ENCODE assay signal across 1 cellular context in the genomic region with DNA sequence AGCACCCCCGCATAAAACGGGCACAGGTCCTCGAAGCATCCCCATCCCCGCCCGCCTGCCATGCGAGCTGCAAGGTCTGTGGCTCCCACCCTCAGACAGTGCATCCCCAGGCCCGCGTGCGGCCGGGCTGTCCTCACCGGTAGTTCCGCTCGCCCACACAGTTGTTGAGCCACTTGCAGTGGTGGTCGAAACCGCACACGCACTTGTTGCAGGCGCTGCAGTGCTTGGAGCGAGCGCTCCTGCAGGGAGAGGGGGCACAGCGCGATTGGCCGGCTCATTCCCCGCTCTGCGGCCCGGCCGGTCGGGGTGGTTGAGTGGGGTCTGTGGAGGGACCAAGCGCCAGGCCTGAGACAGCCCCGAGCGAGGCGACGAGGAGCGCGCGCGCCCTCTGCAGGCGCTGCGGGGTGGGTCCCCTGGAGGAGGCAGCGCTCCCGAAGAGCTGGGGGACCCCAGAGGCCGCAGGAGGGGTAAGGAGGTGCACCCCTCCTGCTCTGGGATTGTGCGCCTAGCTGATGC.
TF ChIP-seq lines count a peak whose summit lies in the region.

No MANE protein-coding gene starts in this region.

TF ChIP-seq in HepG2, 621 proteins besides CTCF, POLR2A, EP300 and RAD21:
- TF ChIP-seq MBD4 (IDR thresholded peaks at IDR 0.05; ENCODE audit: borderline replicate concordance, low read length): no peak
- no peak for TF ChIP-seq SRF (IDR thresholded peaks at IDR 0.05; ENCODE audit: low read depth, low read length)
- TF ChIP-seq STAG1 (CRISPR knock-in tag; IDR thresholded peaks at IDR 0.05): peak; percentile 60
- TF ChIP-seq ZFP36L2 (CRISPR knock-in tag; IDR thresholded peaks at IDR 0.05): no peak
- no peak for TF ChIP-seq ERF (CRISPR knock-in tag; IDR thresholded peaks at IDR 0.05)
- TF ChIP-seq ZNF205 (CRISPR knock-in tag; IDR thresholded peaks at IDR 0.05): no peak
- TF ChIP-seq, protein P1, sequence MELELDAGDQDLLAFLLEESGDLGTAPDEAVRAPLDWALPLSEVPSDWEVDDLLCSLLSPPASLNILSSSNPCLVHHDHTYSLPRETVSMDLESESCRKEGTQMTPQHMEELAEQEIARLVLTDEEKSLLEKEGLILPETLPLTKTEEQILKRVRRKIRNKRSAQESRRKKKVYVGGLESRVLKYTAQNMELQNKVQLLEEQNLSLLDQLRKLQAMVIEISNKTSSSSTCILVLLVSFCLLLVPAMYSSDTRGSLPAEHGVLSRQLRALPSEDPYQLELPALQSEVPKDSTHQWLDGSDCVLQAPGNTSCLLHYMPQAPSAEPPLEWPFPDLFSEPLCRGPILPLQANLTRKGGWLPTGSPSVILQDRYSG (CRISPR knock-in tag; IDR thresholded peaks at IDR 0.05): no peak
- TF ChIP-seq TGIF2 (CRISPR knock-in tag; IDR thresholded peaks at IDR 0.05): no peak
- TF ChIP-seq, protein P2, sequence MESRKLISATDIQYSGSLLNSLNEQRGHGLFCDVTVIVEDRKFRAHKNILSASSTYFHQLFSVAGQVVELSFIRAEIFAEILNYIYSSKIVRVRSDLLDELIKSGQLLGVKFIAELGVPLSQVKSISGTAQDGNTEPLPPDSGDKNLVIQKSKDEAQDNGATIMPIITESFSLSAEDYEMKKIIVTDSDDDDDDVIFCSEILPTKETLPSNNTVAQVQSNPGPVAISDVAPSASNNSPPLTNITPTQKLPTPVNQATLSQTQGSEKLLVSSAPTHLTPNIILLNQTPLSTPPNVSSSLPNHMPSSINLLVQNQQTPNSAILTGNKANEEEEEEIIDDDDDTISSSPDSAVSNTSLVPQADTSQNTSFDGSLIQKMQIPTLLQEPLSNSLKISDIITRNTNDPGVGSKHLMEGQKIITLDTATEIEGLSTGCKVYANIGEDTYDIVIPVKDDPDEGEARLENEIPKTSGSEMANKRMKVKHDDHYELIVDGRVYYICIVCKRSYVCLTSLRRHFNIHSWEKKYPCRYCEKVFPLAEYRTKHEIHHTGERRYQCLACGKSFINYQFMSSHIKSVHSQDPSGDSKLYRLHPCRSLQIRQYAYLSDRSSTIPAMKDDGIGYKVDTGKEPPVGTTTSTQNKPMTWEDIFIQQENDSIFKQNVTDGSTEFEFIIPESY (CRISPR knock-in tag; IDR thresholded peaks at IDR 0.05): peak; percentile 56; the same call in 1 of the 2 replicates
- TF ChIP-seq, protein P3, sequence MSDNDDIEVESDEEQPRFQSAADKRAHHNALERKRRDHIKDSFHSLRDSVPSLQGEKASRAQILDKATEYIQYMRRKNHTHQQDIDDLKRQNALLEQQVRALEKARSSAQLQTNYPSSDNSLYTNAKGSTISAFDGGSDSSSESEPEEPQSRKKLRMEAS (IDR thresholded peaks at IDR 0.05): no peak
- no peak for TF ChIP-seq SNRNP70 (IDR thresholded peaks at IDR 0.05; ENCODE audit: low read depth, low read length)
- no peak for TF ChIP-seq GLI4 (CRISPR knock-in tag; IDR thresholded peaks at IDR 0.05; ENCODE audit: borderline replicate concordance)
- TF ChIP-seq, protein P4, sequence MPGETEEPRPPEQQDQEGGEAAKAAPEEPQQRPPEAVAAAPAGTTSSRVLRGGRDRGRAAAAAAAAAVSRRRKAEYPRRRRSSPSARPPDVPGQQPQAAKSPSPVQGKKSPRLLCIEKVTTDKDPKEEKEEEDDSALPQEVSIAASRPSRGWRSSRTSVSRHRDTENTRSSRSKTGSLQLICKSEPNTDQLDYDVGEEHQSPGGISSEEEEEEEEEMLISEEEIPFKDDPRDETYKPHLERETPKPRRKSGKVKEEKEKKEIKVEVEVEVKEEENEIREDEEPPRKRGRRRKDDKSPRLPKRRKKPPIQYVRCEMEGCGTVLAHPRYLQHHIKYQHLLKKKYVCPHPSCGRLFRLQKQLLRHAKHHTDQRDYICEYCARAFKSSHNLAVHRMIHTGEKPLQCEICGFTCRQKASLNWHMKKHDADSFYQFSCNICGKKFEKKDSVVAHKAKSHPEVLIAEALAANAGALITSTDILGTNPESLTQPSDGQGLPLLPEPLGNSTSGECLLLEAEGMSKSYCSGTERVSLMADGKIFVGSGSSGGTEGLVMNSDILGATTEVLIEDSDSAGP (CRISPR knock-in tag; IDR thresholded peaks at IDR 0.05; ENCODE audit: borderline replicate concordance): 0 out of 2 replicates have a peak, but pooled peaks have one; percentile 31
- TF ChIP-seq ZNF263 (CRISPR knock-in tag; IDR thresholded peaks at IDR 0.05): no peak
- TF ChIP-seq ZNF614 (CRISPR knock-in tag; IDR thresholded peaks at IDR 0.05; ENCODE audit: borderline replicate concordance): no peak
- TF ChIP-seq, protein P5, sequence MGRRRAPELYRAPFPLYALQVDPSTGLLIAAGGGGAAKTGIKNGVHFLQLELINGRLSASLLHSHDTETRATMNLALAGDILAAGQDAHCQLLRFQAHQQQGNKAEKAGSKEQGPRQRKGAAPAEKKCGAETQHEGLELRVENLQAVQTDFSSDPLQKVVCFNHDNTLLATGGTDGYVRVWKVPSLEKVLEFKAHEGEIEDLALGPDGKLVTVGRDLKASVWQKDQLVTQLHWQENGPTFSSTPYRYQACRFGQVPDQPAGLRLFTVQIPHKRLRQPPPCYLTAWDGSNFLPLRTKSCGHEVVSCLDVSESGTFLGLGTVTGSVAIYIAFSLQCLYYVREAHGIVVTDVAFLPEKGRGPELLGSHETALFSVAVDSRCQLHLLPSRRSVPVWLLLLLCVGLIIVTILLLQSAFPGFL (CRISPR knock-in tag; IDR thresholded peaks at IDR 0.05): no peak
- TF ChIP-seq XRCC5 (optimal IDR thresholded peaks at IDR 0.05; ENCODE audit: low read length): peak; percentile 32
- TF ChIP-seq ZNF776 (CRISPR knock-in tag; IDR thresholded peaks at IDR 0.05): no peak
- TF ChIP-seq SOX13 (IDR thresholded peaks at IDR 0.05): no peak
- TF ChIP-seq SOX13 (CRISPR knock-in tag; conservative IDR thresholded peaks at IDR 0.05 in 1 of 2, IDR thresholded peaks at IDR 0.05 in 1 of 2): no peak
- peak; percentile 34 for TF ChIP-seq HNRNPLL (IDR thresholded peaks at IDR 0.05; ENCODE audit: low read depth, low read length, poor library complexity, severe bottlenecking)
- TF ChIP-seq, protein P6, sequence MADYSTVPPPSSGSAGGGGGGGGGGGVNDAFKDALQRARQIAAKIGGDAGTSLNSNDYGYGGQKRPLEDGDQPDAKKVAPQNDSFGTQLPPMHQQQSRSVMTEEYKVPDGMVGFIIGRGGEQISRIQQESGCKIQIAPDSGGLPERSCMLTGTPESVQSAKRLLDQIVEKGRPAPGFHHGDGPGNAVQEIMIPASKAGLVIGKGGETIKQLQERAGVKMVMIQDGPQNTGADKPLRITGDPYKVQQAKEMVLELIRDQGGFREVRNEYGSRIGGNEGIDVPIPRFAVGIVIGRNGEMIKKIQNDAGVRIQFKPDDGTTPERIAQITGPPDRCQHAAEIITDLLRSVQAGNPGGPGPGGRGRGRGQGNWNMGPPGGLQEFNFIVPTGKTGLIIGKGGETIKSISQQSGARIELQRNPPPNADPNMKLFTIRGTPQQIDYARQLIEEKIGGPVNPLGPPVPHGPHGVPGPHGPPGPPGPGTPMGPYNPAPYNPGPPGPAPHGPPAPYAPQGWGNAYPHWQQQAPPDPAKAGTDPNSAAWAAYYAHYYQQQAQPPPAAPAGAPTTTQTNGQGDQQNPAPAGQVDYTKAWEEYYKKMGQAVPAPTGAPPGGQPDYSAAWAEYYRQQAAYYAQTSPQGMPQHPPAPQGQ (CRISPR knock-in tag; IDR thresholded peaks at IDR 0.05; ENCODE audit: borderline replicate concordance): no peak
- TF ChIP-seq ZNF101 (CRISPR knock-in tag; IDR thresholded peaks at IDR 0.05; ENCODE audit: borderline replicate concordance, low read depth): no peak
TF ChIP-seq in HepG2: peak in this region for 5.
